Comparison of ENCODE assay signal across 8 cellular contexts in genomic region chr12:55715833-55716581, GRCh38. TPM values are rescaled to one million over a fixed set of nuclear protein-coding genes. Genes with fewer than 3 reads are reported as not detected.
DNase-seq lines count a peak whose midpoint lies in the region; ATAC-seq and TF ChIP-seq lines count a peak whose summit lies in the region.

Gene BLOC1S1 (plus strand): TSS chr12:55716046. CDS start chr12:55716052, 6 bp downstream.

- H3K9me3 ChIP-seq in SJSA1 (replicated peaks) (no peaks in the 10 kb centered on the region), neuron (ENCODE audit: low read length) (no peaks in the 10 kb centered on the region), subcutaneous abdominal adipose tissue (ENCODE audit: control insufficient read depth in 5 of 5, low read length in 5 of 5) (no peaks in the 10 kb centered on the region)

- POLR2A ChIA-PET in HEK293T (lab: Yijun Ruan, JAX): interaction anchor here (0.7 to 5.4 kb wide), 12 partner anchors 9 to 114 kb away, joined by 3 to 30 read pairs (median 3); partner anchors contain the start of genes CD63 and DNAJC14

- H3K4me3 ChIP-seq in SJSA1: peak within 1 kb of the TSS; percentile 60
- peak within 1 kb of the TSS; percentile 86 for H3K4me3 ChIP-seq in neuron (ENCODE audit: low read length)
- peak within 1 kb of the TSS; percentile 70 to 84 (median 74) for H3K4me3 ChIP-seq in subcutaneous abdominal adipose tissue (ENCODE audit: low read depth in 1 of 5, low read length in 5 of 5)

- DNase-seq in GM03348 (ENCODE audit: low spot score): peak; percentile 94
- peak; percentile 92 for DNase-seq in HEK293T (ENCODE audit: extremely low spot score)
- DNase-seq in MV-4-11 (lab: John Stamatoyannopoulos, UW): peak; percentile 87
- peak; percentile 90 to 93 for DNase-seq in SJSA1 (ENCODE audit: low read depth in 1 of 2, low spot score in 2 of 2)
- peak; percentile 82 to 92 (median 86) for DNase-seq in activated naive CD4-positive, alpha-beta T cell (lab: John Stamatoyannopoulos, UW)
- peak; percentile 73 to 84 for DNase-seq in foreskin keratinocyte

- peak; percentile 85 for ATAC-seq in foreskin keratinocyte

- H3K27ac ChIP-seq in SJSA1 (peak within 1 kb of the TSS; percentile 72), foreskin keratinocyte (peak within 1 kb of the TSS; percentile 43), subcutaneous abdominal adipose tissue (ENCODE audit: low read depth, low read length) (peak within 1 kb of the TSS; percentile 96)

- H3K9ac ChIP-seq in subcutaneous abdominal adipose tissue (ENCODE audit: low read length in 5 of 5): peak within 1 kb of the TSS; percentile 79 to 91 (median 82)

- H3K27me3 ChIP-seq in SJSA1 (replicated peaks): peaks cover 6% of the 10 kb centered on the region; the same call in 1 of the 2 replicates
- H3K27me3 ChIP-seq in foreskin keratinocyte: peaks cover 16% of the 10 kb centered on the region
- peaks cover 2% of the 10 kb centered on the region for H3K27me3 ChIP-seq in neuron (ENCODE audit: insufficient read depth, low read length)
- H3K27me3 ChIP-seq in subcutaneous abdominal adipose tissue (ENCODE audit: control insufficient read depth in 5 of 5, insufficient read depth in 4 of 5, low read length in 5 of 5): no peaks in the 10 kb centered on the region

- CTCF ChIA-PET in HEK293T (lab: Yijun Ruan, JAX): interaction anchor here (1.6 to 3.7 kb wide), 3 partner anchors 9 to 22 kb away, joined by 6 to 17 read pairs (median 10); no protein-coding TSS in a partner anchor

- H3K4me1 ChIP-seq in SJSA1 (replicated peaks) (peaks cover 32% of the 10 kb centered on the region), foreskin keratinocyte (peaks cover 10% of the 10 kb centered on the region), neuron (ENCODE audit: insufficient read depth, low read length) (peaks cover 24% of the 10 kb centered on the region), subcutaneous abdominal adipose tissue (ENCODE audit: control insufficient read depth in 5 of 5, insufficient read depth in 5 of 5, low read length in 5 of 5) (peaks cover 35 to 85% (median 72%) of the 10 kb centered on the region in 5 donors)

- TF ChIP-seq CTCF in foreskin keratinocyte (conservative IDR thresholded peaks at IDR 0.05): peak; percentile 2

- H3K36me3 ChIP-seq in SJSA1 (peaks cover 4% of the 10 kb centered on the region; the same call in 1 of the 2 replicates), neuron (ENCODE audit: insufficient read depth, low read length) (peaks cover 5% of the 10 kb centered on the region), subcutaneous abdominal adipose tissue (ENCODE audit: control insufficient read depth in 5 of 5, insufficient read depth in 5 of 5, low read length in 5 of 5) (peaks cover 0 to 10% (median 0%) of the 10 kb centered on the region in 5 donors)

- H2AFZ ChIP-seq in neuron (ENCODE audit: low read depth, low read length): peak within 1 kb of the TSS; percentile 89

TF ChIP-seq in HEK293T, 16 proteins besides CTCF, POLR2A, EP300 and RAD21:
- peak; percentile 91 for TF ChIP-seq L3MBTL2 (conservative IDR thresholded peaks at IDR 0.05)
- TF ChIP-seq ARNT (IDR thresholded peaks at IDR 0.05): peak; percentile 46; the same call in 1 of the 2 replicates
- no peak for TF ChIP-seq ZNF384 (IDR thresholded peaks at IDR 0.05)
- no peak for TF ChIP-seq SUZ12 (IDR thresholded peaks at IDR 0.05)
- TF ChIP-seq NFRKB (IDR thresholded peaks at IDR 0.05): peak; percentile 55; the same call in 1 of the 2 replicates
- peak; percentile 55 for TF ChIP-seq ELF4 (IDR thresholded peaks at IDR 0.05)
- TF ChIP-seq FOXM1 (IDR thresholded peaks at IDR 0.05; ENCODE audit: borderline replicate concordance): peak; percentile 82; the same call in 1 of the 2 replicates

RNA-seq across cellular contexts. Expression of gene BLOC1S1, which starts in this region (rescaled TPM):
- total RNA-seq in SJSA1 (2014; rRNA removed; shearing (Covaris generic)): 82.0 and 91.9 TPM in 2 replicates
- 107 and 121 TPM in 2 replicates for total RNA-seq in foreskin keratinocyte
- polyA plus RNA-seq in foreskin keratinocyte: 153 and 177 TPM in 2 replicates

Comparison
In these comparisons a context has a peak if more than half of its experiments do, and no peak if none do; other contexts are left out.
1. Peak in every context shown above with its lines: DNase-seq, ATAC-seq, H3K4me3 ChIP-seq and H3K27ac ChIP-seq.
2. H3K27ac ChIP-seq: peak in every context shown above with its lines; median percentile 96 in subcutaneous abdominal adipose tissue; 72 in SJSA1; 43 in foreskin keratinocyte.